ENCODE assay signal across 1 cellular context in the genomic region with DNA sequence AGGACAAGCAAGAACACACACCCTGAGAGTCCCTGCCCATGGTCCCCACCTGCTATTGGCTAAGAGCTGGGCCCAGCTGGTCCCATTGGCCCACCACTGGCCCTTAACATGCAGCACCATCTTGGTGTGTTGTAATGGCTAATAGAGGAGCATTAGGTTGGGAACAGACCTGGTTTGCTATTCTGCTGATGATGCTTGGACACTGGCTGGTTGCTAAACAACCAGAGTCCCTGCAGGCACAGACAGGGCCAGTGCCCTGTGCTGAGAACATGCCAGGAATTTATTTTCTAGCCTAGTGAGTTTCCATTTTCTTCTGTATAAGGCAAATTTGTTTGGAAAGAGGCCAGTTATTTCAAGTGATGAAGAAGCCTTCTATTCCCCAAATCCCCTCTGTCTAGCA.
TF ChIP-seq lines count a peak whose summit lies in the region.

No MANE protein-coding gene starts in this region.

TF ChIP-seq in HepG2, 621 proteins besides CTCF, POLR2A, EP300 and RAD21:
- TF ChIP-seq NRL (CRISPR knock-in tag; IDR thresholded peaks at IDR 0.05; ENCODE audit: borderline replicate concordance): no peak
- TF ChIP-seq SMARCE1 (IDR thresholded peaks at IDR 0.05; ENCODE audit: borderline replicate concordance): no peak
- TF ChIP-seq, protein P1, sequence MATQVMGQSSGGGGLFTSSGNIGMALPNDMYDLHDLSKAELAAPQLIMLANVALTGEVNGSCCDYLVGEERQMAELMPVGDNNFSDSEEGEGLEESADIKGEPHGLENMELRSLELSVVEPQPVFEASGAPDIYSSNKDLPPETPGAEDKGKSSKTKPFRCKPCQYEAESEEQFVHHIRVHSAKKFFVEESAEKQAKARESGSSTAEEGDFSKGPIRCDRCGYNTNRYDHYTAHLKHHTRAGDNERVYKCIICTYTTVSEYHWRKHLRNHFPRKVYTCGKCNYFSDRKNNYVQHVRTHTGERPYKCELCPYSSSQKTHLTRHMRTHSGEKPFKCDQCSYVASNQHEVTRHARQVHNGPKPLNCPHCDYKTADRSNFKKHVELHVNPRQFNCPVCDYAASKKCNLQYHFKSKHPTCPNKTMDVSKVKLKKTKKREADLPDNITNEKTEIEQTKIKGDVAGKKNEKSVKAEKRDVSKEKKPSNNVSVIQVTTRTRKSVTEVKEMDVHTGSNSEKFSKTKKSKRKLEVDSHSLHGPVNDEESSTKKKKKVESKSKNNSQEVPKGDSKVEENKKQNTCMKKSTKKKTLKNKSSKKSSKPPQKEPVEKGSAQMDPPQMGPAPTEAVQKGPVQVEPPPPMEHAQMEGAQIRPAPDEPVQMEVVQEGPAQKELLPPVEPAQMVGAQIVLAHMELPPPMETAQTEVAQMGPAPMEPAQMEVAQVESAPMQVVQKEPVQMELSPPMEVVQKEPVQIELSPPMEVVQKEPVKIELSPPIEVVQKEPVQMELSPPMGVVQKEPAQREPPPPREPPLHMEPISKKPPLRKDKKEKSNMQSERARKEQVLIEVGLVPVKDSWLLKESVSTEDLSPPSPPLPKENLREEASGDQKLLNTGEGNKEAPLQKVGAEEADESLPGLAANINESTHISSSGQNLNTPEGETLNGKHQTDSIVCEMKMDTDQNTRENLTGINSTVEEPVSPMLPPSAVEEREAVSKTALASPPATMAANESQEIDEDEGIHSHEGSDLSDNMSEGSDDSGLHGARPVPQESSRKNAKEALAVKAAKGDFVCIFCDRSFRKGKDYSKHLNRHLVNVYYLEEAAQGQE (IDR thresholded peaks at IDR 0.05; ENCODE audit: borderline replicate concordance in 1 of 2, low read depth in 1 of 2, low read length in 2 of 2): no peak
- TF ChIP-seq, protein P2, sequence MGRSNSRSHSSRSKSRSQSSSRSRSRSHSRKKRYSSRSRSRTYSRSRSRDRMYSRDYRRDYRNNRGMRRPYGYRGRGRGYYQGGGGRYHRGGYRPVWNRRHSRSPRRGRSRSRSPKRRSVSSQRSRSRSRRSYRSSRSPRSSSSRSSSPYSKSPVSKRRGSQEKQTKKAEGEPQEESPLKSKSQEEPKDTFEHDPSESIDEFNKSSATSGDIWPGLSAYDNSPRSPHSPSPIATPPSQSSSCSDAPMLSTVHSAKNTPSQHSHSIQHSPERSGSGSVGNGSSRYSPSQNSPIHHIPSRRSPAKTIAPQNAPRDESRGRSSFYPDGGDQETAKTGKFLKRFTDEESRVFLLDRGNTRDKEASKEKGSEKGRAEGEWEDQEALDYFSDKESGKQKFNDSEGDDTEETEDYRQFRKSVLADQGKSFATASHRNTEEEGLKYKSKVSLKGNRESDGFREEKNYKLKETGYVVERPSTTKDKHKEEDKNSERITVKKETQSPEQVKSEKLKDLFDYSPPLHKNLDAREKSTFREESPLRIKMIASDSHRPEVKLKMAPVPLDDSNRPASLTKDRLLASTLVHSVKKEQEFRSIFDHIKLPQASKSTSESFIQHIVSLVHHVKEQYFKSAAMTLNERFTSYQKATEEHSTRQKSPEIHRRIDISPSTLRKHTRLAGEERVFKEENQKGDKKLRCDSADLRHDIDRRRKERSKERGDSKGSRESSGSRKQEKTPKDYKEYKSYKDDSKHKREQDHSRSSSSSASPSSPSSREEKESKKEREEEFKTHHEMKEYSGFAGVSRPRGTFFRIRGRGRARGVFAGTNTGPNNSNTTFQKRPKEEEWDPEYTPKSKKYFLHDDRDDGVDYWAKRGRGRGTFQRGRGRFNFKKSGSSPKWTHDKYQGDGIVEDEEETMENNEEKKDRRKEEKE (IDR thresholded peaks at IDR 0.05): no peak
